Comparison of ENCODE assay signal across 12 cellular contexts in genomic region chr11:17985517-17985916, GRCh38. TPM values are rescaled to one million over a fixed set of nuclear protein-coding genes. Genes with fewer than 3 reads are reported as not detected.
DNase-seq lines count a peak whose midpoint lies in the region; ATAC-seq and TF ChIP-seq lines count a peak whose summit lies in the region.
"Had no signal": no experiment of that assay in that cellular context is flagged by ENCODE, and none has a peak within 500 bp of the region (broad histone marks: within the 10 kb centered on the region; RNA-seq: fewer than 3 reads in every experiment).

No MANE protein-coding gene starts in this region.

- ATAC-seq in gastroesophageal sphincter (peak; percentile 68), gastrocnemius medialis (peak; percentile 82), HG03045 (IDR thresholded peaks at IDR 0.05; ENCODE audit: unreplicated experiment) (no peak)

- DNase-seq in HCEC 1CT (peak; percentile 24), gastrocnemius medialis (peak; percentile 41 to 61), SJCRH30 (no peak)
- DNase-seq in activated CD8-positive, alpha-beta memory T cell treated with anti-CD3 and anti-CD28 coated beads for 24 hours = no peak
- no peak for DNase-seq in stimulated activated CD4-positive, alpha-beta T cell treated with anti-CD3 and anti-CD28 coated beads, Interleukin-4, amount 100 ng/mL, for 4 hours
- DNase-seq: activated CD4-positive, CD25-positive, alpha-beta regulatory T cell treated with anti-CD3 and anti-CD28 coated beads, Interleukin-2, amount 50 U/mL, for 72 hours; KG1; stimulated activated CD8-positive, alpha-beta memory T cell treated with anti-CD3 and anti-CD28 coated beads, Interleukin-4, amount 100 ng/mL, for 48 hours had no signal

- no peak for TF ChIP-seq CTCF in VCaP (conservative IDR thresholded peaks at IDR 0.05)
- TF ChIP-seq CTCF in gastroesophageal sphincter (IDR thresholded peaks at IDR 0.05) = no peak
- no peak for TF ChIP-seq CTCF in gastrocnemius medialis (IDR thresholded peaks at IDR 0.05 in 4 of 5, conservative IDR thresholded peaks at IDR 0.05 in 1 of 5)

- no peaks in the 10 kb centered on the region for H3K27me3 ChIP-seq in gastroesophageal sphincter
- no peaks in the 10 kb centered on the region for H3K27me3 ChIP-seq in gastrocnemius medialis
- no peaks in the 10 kb centered on the region for H3K27me3 ChIP-seq in SJCRH30
- H3K27me3 ChIP-seq: ovary had no signal

- H3K4me3 ChIP-seq in gastroesophageal sphincter (no peak overlapping the region), gastrocnemius medialis (no peak overlapping the region), SJCRH30 (no peak overlapping the region)
- H3K4me3 ChIP-seq: ovary had no signal

- H3K36me3 ChIP-seq in gastroesophageal sphincter (peaks cover 0 to 36% of the 10 kb centered on the region in 2 donors), gastrocnemius medialis (no peaks in the 10 kb centered on the region), SJCRH30 (no peaks in the 10 kb centered on the region)
- H3K36me3 ChIP-seq: ovary had no signal

- intact Hi-C loops in gastrocnemius medialis (cut with DNase I; ENCODE audit: low total_unique reads) = no loop called here

- in situ Hi-C loops in gastrocnemius medialis (cut with MboI; ENCODE audit: low sequenced_read_pairs in 4 of 4) = loop anchor here in 3 of 4 donors (10.0 kb wide), 2 partner anchors 251 to 391 kb away; partner anchors contain the start of gene KCNC1 (in 1 of the 3)

- no peaks in the 10 kb centered on the region for H3K9me3 ChIP-seq in gastroesophageal sphincter
- H3K9me3 ChIP-seq in gastrocnemius medialis = no peaks in the 10 kb centered on the region
- H3K9me3 ChIP-seq in SJCRH30 (replicated peaks) = no peaks in the 10 kb centered on the region
- H3K9me3 ChIP-seq: ovary had no signal

- 40 to 45% methylated on average over 1 of the region's 1 CpG for WGBS in gastroesophageal sphincter (ENCODE audit: low coverage in 1 of 2), 2 donors

- H3K4me1 ChIP-seq in gastroesophageal sphincter (peaks cover 13 to 25% (median 17%) of the 10 kb centered on the region in 3 donors), gastrocnemius medialis (peaks cover 20 to 32% of the 10 kb centered on the region in 2 donors), SJCRH30 (no peaks in the 10 kb centered on the region)

- no peak for TF ChIP-seq EP300 in gastroesophageal sphincter (IDR thresholded peaks at IDR 0.05)

- TF ChIP-seq POLR2A in gastroesophageal sphincter (IDR thresholded peaks at IDR 0.05) (no peak), gastrocnemius medialis (IDR thresholded peaks at IDR 0.05) (no peak)

- H3K27ac ChIP-seq in VCaP = peak overlapping the region; percentile 53
- peak overlapping the region; percentile 39 to 73 (median 66) for H3K27ac ChIP-seq in gastroesophageal sphincter
- peak overlapping the region; percentile 54 to 78 (median 72) for H3K27ac ChIP-seq in gastrocnemius medialis
- no peak overlapping the region for H3K27ac ChIP-seq in SJCRH30

RNA-seq across cellular contexts. Expression of gene SERGEF, which starts 27.3 kb away (rescaled TPM):
- total RNA-seq in gastroesophageal sphincter = 10 to 100 TPM; 35.5 to 42.5 (median 36.3) TPM
- total RNA-seq in gastrocnemius medialis = 10 to 100 TPM; 11.8 to 34.7 (median 24.5) TPM
- 13.2 and 27.5 TPM in 2 replicates for total RNA-seq in SJCRH30 (2014; rRNA removed; shearing (Covaris generic))

Comparison
In these comparisons a context has a peak if more than half of its experiments do, and no peak if none do; other contexts are left out.
1. DNase-seq: peak in HCEC 1CT (single experiment) and gastrocnemius medialis (2 of 2); none in SJCRH30 (0 of 2), activated CD8-positive, alpha-beta memory T cell treated with anti-CD3 and anti-CD28 coated beads for 24 hours (single experiment) and stimulated activated CD4-positive, alpha-beta T cell treated with anti-CD3 and anti-CD28 coated beads, Interleukin-4, amount 100 ng/mL, for 4 hours (0 of 2).